In the genomic region with DNA sequence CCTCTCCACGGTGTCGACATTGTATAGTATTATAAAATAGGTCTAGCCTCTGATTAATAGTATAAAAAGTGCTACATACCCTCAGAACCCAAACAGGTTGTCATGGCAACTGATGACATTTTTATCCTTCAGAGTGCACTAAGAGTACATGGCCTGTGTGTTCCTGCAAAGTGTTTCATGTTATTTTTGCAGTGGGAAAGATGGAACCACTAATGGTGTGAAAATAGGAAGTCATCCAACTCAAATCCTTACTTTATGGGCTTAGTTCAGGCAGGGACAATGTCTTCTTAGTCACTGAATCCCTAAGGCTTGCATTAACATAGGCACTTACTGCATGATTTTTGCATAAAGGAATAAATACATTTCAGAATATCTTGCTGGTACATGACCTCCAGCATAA, we compare ENCODE assay signal across 21 cellular contexts.
DNase-seq lines count a peak whose midpoint lies in the region; ATAC-seq, FAIRE-seq and TF ChIP-seq lines count a peak whose summit lies in the region.
"Had no signal": no experiment of that assay in that cellular context is flagged by ENCODE, and none has a peak within 500 bp of the region (broad histone marks: within the 10 kb centered on the region; RNA-seq: fewer than 3 reads in every experiment).

No MANE protein-coding gene starts in this region.

- no peaks in the 10 kb centered on the region for H3F3A ChIP-seq in neural cell (ENCODE audit: insufficient read depth, low read length, poor library complexity, severe bottlenecking)

- no peaks in the 10 kb centered on the region for H3K36me3 ChIP-seq in right atrium auricular region
- no peaks in the 10 kb centered on the region for H3K36me3 ChIP-seq in HepG2 (replicated peaks in 1 of 2; ENCODE audit: control insufficient read depth in 1 of 2, insufficient read depth in 2 of 2, low read length in 2 of 2)
- no peaks in the 10 kb centered on the region for H3K36me3 ChIP-seq in right lobe of liver
- no peaks in the 10 kb centered on the region for H3K36me3 ChIP-seq in neural cell (ENCODE audit: insufficient read depth, low read length)
- H3K36me3 ChIP-seq in BE2C, result no peaks in the 10 kb centered on the region
- H3K36me3 ChIP-seq: BLaER1 treated with 17β-estradiol and CSF1 and Interleukin-3, amounts not matched to agents 10 nM and 100 nM had no signal

- no peak overlapping the region for H2AFZ ChIP-seq in HepG2 (ENCODE audit: low read length)
- H2AFZ ChIP-seq in neural cell (ENCODE audit: low read depth, low read length), result no peak overlapping the region

- no peak for FAIRE-seq in HepG2 (lab: Jason Lieb, UNC)
- FAIRE-seq: A204.1, D721Med, G401.6, GM12891, GM19239 had no signal

- no peaks in the 10 kb centered on the region for H3K9me2 ChIP-seq in neural cell (ENCODE audit: insufficient read depth, low read length)

- TF ChIP-seq EP300 in HepG2 (IDR thresholded peaks at IDR 0.05; ENCODE audit: low read depth in 2 of 2, low read length in 2 of 2), result no peak
- TF ChIP-seq EP300 in HepG2 (CRISPR knock-in tag; IDR thresholded peaks at IDR 0.05; ENCODE audit: borderline replicate concordance), result no peak
- TF ChIP-seq EP300 in neural cell (conservative IDR thresholded peaks at IDR 0.05; ENCODE audit: poor library complexity, severe bottlenecking), result no peak

- in situ Hi-C loops in HepG2 (cut with HindIII; ENCODE audit: extremely low pct_ligation_motif_present, low pct_unique_long_range_greater_than_20kb), result no loop called here

- H3K27ac ChIP-seq in right atrium auricular region (peak overlapping the region in 1 of 2 donors; percentile 1), HepG2 (ENCODE audit: extremely low read length, insufficient read depth, low read length) (no peak overlapping the region), right lobe of liver (no peak overlapping the region), neural cell (ENCODE audit: low read length) (no peak overlapping the region)
- H3K27ac ChIP-seq: BLaER1 treated with 17β-estradiol and CSF1 and Interleukin-3, amounts not matched to agents 10 nM and 100 nM; C4-2B had no signal

- no peak for DNase-seq in left cardiac atrium
- DNase-seq in right atrium auricular region (ENCODE audit: low spot score), result no peak
- no peak for DNase-seq in HepG2 (ENCODE audit: low spot score)
- DNase-seq in right lobe of liver, result no peak
- DNase-seq in BE2C, result no peak
- DNase-seq: 8988T; ACHN; Caco-2; Calu3; CD4-positive, alpha-beta T cell; CD8-positive, alpha-beta T cell; DMS79 treated with DMSO at 0.1 percent for 48 hours; GF-D8 had no signal

- H3K9me3 ChIP-seq in right atrium auricular region (no peaks in the 10 kb centered on the region), HepG2 (ENCODE audit: low read length) (no peaks in the 10 kb centered on the region), right lobe of liver (no peaks in the 10 kb centered on the region), neural cell (ENCODE audit: low read length) (no peaks in the 10 kb centered on the region), BE2C (no peaks in the 10 kb centered on the region)

- CTCF ChIA-PET in HepG2 (lab: Yijun Ruan, JAX; ENCODE audit: low intra/inter-chr PET ratio, low total read pairs), result no interaction called here

- BruUV-seq in HepG2 (replicated peaks; lab: Mats Ljungman, UMichigan), result no TSS peak

- POLR2A ChIA-PET in HepG2 (lab: Yijun Ruan, JAX), result no interaction called here

- intact Hi-C loops in left cardiac atrium (cut with DNase I) (no loop called here), HepG2 (cut with micrococcal nuclease; ENCODE audit: unreplicated experiment) (no loop called here), right lobe of liver (cut with DNase I) (no loop called here)

- H3K27me3 ChIP-seq in right atrium auricular region (no peaks in the 10 kb centered on the region), HepG2 (ENCODE audit: control insufficient read depth in 1 of 2, insufficient read depth in 2 of 2, low read length in 2 of 2) (no peaks in the 10 kb centered on the region), right lobe of liver (no peaks in the 10 kb centered on the region), neural cell (ENCODE audit: insufficient read depth, low read depth, low read length) (no peaks in the 10 kb centered on the region), BE2C (no peaks in the 10 kb centered on the region)
- H3K27me3 ChIP-seq: BLaER1 treated with 17β-estradiol and CSF1 and Interleukin-3, amounts not matched to agents 10 nM and 100 nM had no signal

- H3K79me2 ChIP-seq in HepG2 (ENCODE audit: insufficient read depth, low read length), result no peaks in the 10 kb centered on the region
- H3K79me2 ChIP-seq in neural cell (replicated peaks; ENCODE audit: insufficient read depth, low read length), result no peaks in the 10 kb centered on the region

- TF ChIP-seq CTCF in right atrium auricular region (IDR thresholded peaks at IDR 0.05) (no peak), HepG2 (CRISPR knock-in tag; IDR thresholded peaks at IDR 0.05) (no peak), right lobe of liver (IDR thresholded peaks at IDR 0.05) (no peak), neural cell (IDR thresholded peaks at IDR 0.05; ENCODE audit: poor library complexity, severe bottlenecking) (no peak), BE2C (IDR thresholded peaks at IDR 0.05; ENCODE audit: low read depth, low read length) (no peak)

- H3K9ac ChIP-seq in HepG2 (ENCODE audit: insufficient read depth, low read depth, low read length) (no peak overlapping the region), neural cell (ENCODE audit: low read length) (no peak overlapping the region)
- H3K9ac ChIP-seq: BLaER1 treated with 17β-estradiol and CSF1 and Interleukin-3, amounts not matched to agents 10 nM and 100 nM had no signal

- H3K4me1 ChIP-seq in right atrium auricular region (no peaks in the 10 kb centered on the region), HepG2 (ENCODE audit: insufficient read depth, low read length) (no peaks in the 10 kb centered on the region), right lobe of liver (no peaks in the 10 kb centered on the region), BE2C (no peaks in the 10 kb centered on the region)
- H3K4me1 ChIP-seq: BLaER1 treated with 17β-estradiol and CSF1 and Interleukin-3, amounts not matched to agents 10 nM and 100 nM had no signal

- H3K4me3 ChIP-seq in right atrium auricular region, result no peak overlapping the region
- no peak overlapping the region for H3K4me3 ChIP-seq in HepG2 (replicated peaks in 1 of 3; ENCODE audit: insufficient read depth in 1 of 3, low read depth in 2 of 3, low read length in 3 of 3)
- no peak overlapping the region for H3K4me3 ChIP-seq in right lobe of liver
- H3K4me3 ChIP-seq in neural cell (ENCODE audit: low read length), result no peak overlapping the region
- H3K4me3 ChIP-seq in BE2C (ENCODE audit: low read depth, low read length), result no peak overlapping the region
- H3K4me3 ChIP-seq: BLaER1 treated with 17β-estradiol and CSF1 and Interleukin-3, amounts not matched to agents 10 nM and 100 nM had no signal

- H4K20me1 ChIP-seq in HepG2 (ENCODE audit: insufficient read depth, low read length), result no peaks in the 10 kb centered on the region
- H4K20me1 ChIP-seq in neural cell (ENCODE audit: insufficient read depth), result no peaks in the 10 kb centered on the region
- H4K20me1 ChIP-seq: BLaER1 treated with 17β-estradiol and CSF1 and Interleukin-3, amounts not matched to agents 10 nM and 100 nM had no signal

- no peak for TF ChIP-seq RAD21 in HepG2 (CRISPR knock-in tag; IDR thresholded peaks at IDR 0.05)
- no peak for TF ChIP-seq RAD21 in neural cell (conservative IDR thresholded peaks at IDR 0.05)

- WGBS in HepG2 (ENCODE audit: low lambda C conversion rate), result 0% methylated on average over 2 of the region's 2 CpGs
- 66% methylated on average over 2 of the region's 2 CpGs for WGBS in right lobe of liver (ENCODE audit: insufficient coverage, low coverage, low lambda C conversion rate, missing lambda C conversion rate)

- ATAC-seq in left cardiac atrium (peak; percentile 44 to 74), HepG2 (no peak), right lobe of liver (no peak)
- ATAC-seq: CD8-positive, alpha-beta T cell had no signal

- H3K4me2 ChIP-seq in HepG2 (ENCODE audit: low read depth, low read length) (no peak overlapping the region), neural cell (ENCODE audit: low read length) (no peak overlapping the region)
- H3K4me2 ChIP-seq: BLaER1 treated with 17β-estradiol and CSF1 and Interleukin-3, amounts not matched to agents 10 nM and 100 nM had no signal

- TF ChIP-seq POLR2A in HepG2 (IDR thresholded peaks at IDR 0.05; ENCODE audit: insufficient read depth in 1 of 2, low read depth in 2 of 2, low read length in 2 of 2) (no peak), right lobe of liver (IDR thresholded peaks at IDR 0.05) (no peak)

TF ChIP-seq in HepG2, 621 proteins besides CTCF, POLR2A, EP300 and RAD21:
- TF ChIP-seq, protein P1, sequence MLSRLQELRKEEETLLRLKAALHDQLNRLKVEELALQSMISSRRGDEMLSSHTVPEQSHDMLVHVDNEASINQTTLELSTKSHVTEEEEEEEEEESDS (CRISPR knock-in tag; IDR thresholded peaks at IDR 0.05; ENCODE audit: borderline replicate concordance), result no peak
- peak; percentile 32; the same call in 1 of the 2 replicates for TF ChIP-seq RFX1 (IDR thresholded peaks at IDR 0.05)

TF ChIP-seq in neural cell, 6 proteins besides CTCF, POLR2A, EP300 and RAD21 (continues in another document):
- TF ChIP-seq MXI1 (conservative IDR thresholded peaks at IDR 0.05; ENCODE audit: poor library complexity, severe bottlenecking) (no peak), TAF1 (IDR thresholded peaks at IDR 0.05; ENCODE audit: low read depth) (no peak), POLR2AphosphoS5 (IDR thresholded peaks at IDR 0.05) (peak; percentile 15)

Comparison
In these comparisons a context has a peak if more than half of its experiments do, and no peak if none do; other contexts are left out.
1. ATAC-seq: peak in left cardiac atrium (2 of 2); none in HepG2 (single experiment) and right lobe of liver (0 of 4).